ENCODE assay signal across 8 cellular contexts in the genomic region with DNA sequence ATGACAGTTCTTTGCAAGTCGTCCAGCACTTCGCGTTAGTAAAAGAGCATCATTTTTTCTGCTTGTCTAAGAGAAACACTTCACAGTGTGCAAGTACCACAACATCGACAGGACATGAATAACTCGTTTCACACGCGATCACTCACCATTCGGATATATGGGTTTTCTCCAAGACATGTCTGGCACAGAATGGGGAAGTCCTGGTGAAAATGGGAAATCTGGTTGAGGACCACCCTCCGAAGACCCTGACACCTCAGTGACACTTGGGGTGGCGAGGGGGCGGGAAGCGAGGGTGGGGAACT. TPM values are rescaled to one million over a fixed set of nuclear protein-coding genes. Genes with fewer than 3 reads are reported as not detected.
A peak's percentile ranks its signal among the peaks of the same experiment; 100 is the strongest.
DNase-seq lines count a peak whose midpoint lies in the region; ATAC-seq and TF ChIP-seq lines count a peak whose summit lies in the region.

No MANE protein-coding gene starts in this region.

- H3K4me1 Mint-ChIP-seq in mesothelial cell of epicardium, result peaks cover 3% of the 10 kb centered on the region

- H3K27ac Mint-ChIP-seq in mesothelial cell of epicardium, result no peak overlapping the region

- ATAC-seq in HG02678 (IDR thresholded peaks at IDR 0.05; ENCODE audit: unreplicated experiment) (peak; percentile 8), GM21529 (IDR thresholded peaks at IDR 0.05; ENCODE audit: unreplicated experiment) (no peak)

- H3K27me3 ChIP-seq in BJ (ENCODE audit: control insufficient read depth, insufficient read depth, low read length) (no peaks in the 10 kb centered on the region), ascending aorta (no peaks in the 10 kb centered on the region), mesendoderm (ENCODE audit: insufficient read depth, low read length, poor library complexity) (no peaks in the 10 kb centered on the region)

- no peak for TF ChIP-seq CTCF in BJ (IDR thresholded peaks at IDR 0.05; ENCODE audit: insufficient read depth, low read depth, low read length)
- no peak for TF ChIP-seq CTCF in ascending aorta (IDR thresholded peaks at IDR 0.05)
- no peak for TF ChIP-seq CTCF in mesothelial cell of epicardium (IDR thresholded peaks at IDR 0.05; ENCODE audit: unreplicated experiment)

- H3K36me3 Mint-ChIP-seq in mesothelial cell of epicardium, result peaks cover 14% of the 10 kb centered on the region

- H3K27me3 Mint-ChIP-seq in mesothelial cell of epicardium (ENCODE audit: low read depth), result no peaks in the 10 kb centered on the region

- H3K79me1 ChIP-seq in mesendoderm (ENCODE audit: low read length), result peaks cover 11% of the 10 kb centered on the region

- H2BK5ac ChIP-seq in mesendoderm (ENCODE audit: low read length), result no peak overlapping the region

- no peak overlapping the region for H2BK15ac ChIP-seq in mesendoderm (replicated peaks; ENCODE audit: low read depth)

- H3K36me3 ChIP-seq in BJ (ENCODE audit: control insufficient read depth, insufficient read depth, low read length) (peaks cover 4% of the 10 kb centered on the region), ascending aorta (peaks cover 36 to 37% of the 10 kb centered on the region in 2 donors), mesendoderm (ENCODE audit: control insufficient read depth, insufficient read depth, low read length) (peaks cover 4% of the 10 kb centered on the region)

- H3K9me3 ChIP-seq in ascending aorta, result no peaks in the 10 kb centered on the region

- WGBS in mesendoderm (ENCODE audit: extremely low coverage, insufficient coverage, low lambda C conversion rate), result no CpG with 5 or more reads among the region's 12 CpGs

- CTCF ChIA-PET in BJ (lab: Yijun Ruan, JAX), result interaction anchor here (0.7 to 3.0 kb wide), 19 partner anchors 8 to 253 kb away, joined by 3 to 24 read pairs (median 4); no protein-coding TSS in a partner anchor

- peak overlapping the region; percentile 98 for H3K9ac ChIP-seq in mesendoderm (ENCODE audit: low read length)

- H3K23ac ChIP-seq in mesendoderm (ENCODE audit: low read length), result no peak overlapping the region

- H3K4me1 ChIP-seq in ascending aorta (peaks cover 4 to 10% of the 10 kb centered on the region in 2 donors), mesendoderm (ENCODE audit: control insufficient read depth, low read depth, low read length) (peaks cover 2% of the 10 kb centered on the region)

- intact Hi-C loops in ascending aorta (cut with DNase I), result loop anchor here (2.0 to 10.0 kb wide), 5 partner anchors 43 to 248 kb away; a partner anchor contains a TSS

- H3K4me3 Mint-ChIP-seq in mesothelial cell of epicardium, result no peak overlapping the region

- peak overlapping the region; percentile 99 for H3K56ac ChIP-seq in mesendoderm (ENCODE audit: low read length)

- H3K4me3 ChIP-seq in BJ (ENCODE audit: low read depth, low read length) (peak overlapping the region; percentile 83), ascending aorta (peak overlapping the region; percentile 95 to 100), mesendoderm (ENCODE audit: low read length) (peak overlapping the region; percentile 94)

- peak overlapping the region; percentile 77 for H3K4me2 ChIP-seq in mesendoderm (ENCODE audit: low read length)

- no peak overlapping the region for H4K8ac ChIP-seq in mesendoderm (ENCODE audit: low read depth, low read length)

- H4K5ac ChIP-seq in mesendoderm (ENCODE audit: low read length), result no peak overlapping the region

- no peak overlapping the region for H2BK120ac ChIP-seq in mesendoderm (ENCODE audit: low read depth, low read length)

- POLR2A ChIA-PET in BJ (lab: Charles Lee), result interaction anchor here (0.7 to 1.0 kb wide), 2 partner anchors 58 to 84 kb away, joined by 3 to 5 read pairs; a partner anchor contains a TSS

- no peak overlapping the region for H2AK5ac ChIP-seq in mesendoderm (ENCODE audit: low read length)

- H3K79me2 ChIP-seq in mesendoderm (ENCODE audit: control insufficient read depth, insufficient read depth, low read length), result peaks cover 15% of the 10 kb centered on the region

- H3K27ac ChIP-seq in ascending aorta (peak overlapping the region; percentile 97 to 99), mesendoderm (ENCODE audit: low read depth, low read length) (no peak overlapping the region)

- DNase-seq in BJ (ENCODE audit: low read depth), result no peak
- DNase-seq in ascending aorta (ENCODE audit: low spot score in 2 of 2), result no peak
- DNase-seq in mesendoderm, result peak; percentile 2
- no peak for DNase-seq in ureter (ENCODE audit: low spot score)
- DNase-seq in mesothelial cell of epicardium (ENCODE audit: low spot score in 2 of 2, unreplicated experiment in 2 of 2), result no peak
- DNase-seq in activated naive CD4-positive, alpha-beta T cell treated with anti-CD3 and anti-CD28 coated beads, Interleukin-2, amount 50 U/mL, for 16 hours, result no peak

- no peak overlapping the region for H3K18ac ChIP-seq in mesendoderm (ENCODE audit: low read length)

- no peak overlapping the region for H3K4ac ChIP-seq in mesendoderm (ENCODE audit: low read depth, low read length)

- no peaks in the 10 kb centered on the region for H3K9me3 Mint-ChIP-seq in mesothelial cell of epicardium

RNA-seq across cellular contexts. Expression of a gene that starts 0.6 kb away (rescaled TPM):
- 31.4 and 45.2 TPM in 2 replicates for polyA plus RNA-seq in BJ (2011; rRNA removed)
- polyA minus RNA-seq in BJ (2011; rRNA and poly(A)+ RNA removed), result 12.7 and 21.5 TPM in 2 replicates
- total RNA-seq in ascending aorta (45.3 TPM), ureter (44.6 TPM), mesothelial cell of epicardium (64.3 to 66.8 TPM (median 66.7 TPM) in 3 replicates)
- polyA plus RNA-seq in mesendoderm (2013, experiment 1 of 2), result 39.2 TPM
- 39.6 TPM for polyA plus RNA-seq in mesendoderm (2013, experiment 2 of 2)

RNA-seq across cellular contexts. Expression of a gene that starts 39.2 kb away (rescaled TPM):
- 0.04 and 0.13 TPM in 2 replicates for polyA plus RNA-seq in BJ (2011; rRNA removed)
- not detected in 2 replicates for polyA minus RNA-seq in BJ (2011; rRNA and poly(A)+ RNA removed)
- 1.1 TPM for total RNA-seq in ascending aorta
- 11.8 TPM for polyA plus RNA-seq in mesendoderm (2013, experiment 1 of 2)
- polyA plus RNA-seq in mesendoderm (2013, experiment 2 of 2), result 11.5 TPM
- total RNA-seq in ureter, result 2.6 TPM
- total RNA-seq in mesothelial cell of epicardium, result 8.5 to 9.4 TPM (median 8.5 TPM) in 3 replicates

RNA-seq across cellular contexts. Expression of a gene that starts 58.6 kb away (rescaled TPM):
- polyA plus RNA-seq in BJ (2011; rRNA removed), result 50.2 and 54.8 TPM in 2 replicates
- polyA minus RNA-seq in BJ (2011; rRNA and poly(A)+ RNA removed), result 53.1 and 55.1 TPM in 2 replicates
- total RNA-seq in ascending aorta (28.1 TPM), ureter (93.0 TPM), mesothelial cell of epicardium (75.7 to 82.4 TPM (median 76.1 TPM) in 3 replicates)
- polyA plus RNA-seq in mesendoderm (2013, experiment 1 of 2), result 28.3 TPM
- polyA plus RNA-seq in mesendoderm (2013, experiment 2 of 2), result 26.7 TPM

RNA-seq across cellular contexts. Expression of a gene that starts 59.8 kb away (rescaled TPM):
- polyA plus RNA-seq in BJ (2011; rRNA removed), result 4.8 and 8.4 TPM in 2 replicates
- polyA minus RNA-seq in BJ (2011; rRNA and poly(A)+ RNA removed), result 15.2 and 21.4 TPM in 2 replicates
- 128 TPM for total RNA-seq in ascending aorta
- 1.7 TPM for polyA plus RNA-seq in mesendoderm (2013, experiment 1 of 2)
- 1.6 TPM for polyA plus RNA-seq in mesendoderm (2013, experiment 2 of 2)
- total RNA-seq in ureter, result 73.9 TPM
- total RNA-seq in mesothelial cell of epicardium, result 84.4 to 86.6 TPM (median 85.3 TPM) in 3 replicates
